In genomic region chr14:101894365-101895113, GRCh38 we compare ENCODE assay signal across 19 cellular contexts.
"Had no signal": no experiment of that assay in that cellular context is flagged by ENCODE, and none has a peak within 500 bp of the region (broad histone marks: within the 10 kb centered on the region; RNA-seq: fewer than 3 reads in every experiment).

No MANE protein-coding gene starts in this region.

- H3K9me3 ChIP-seq: esophagus squamous epithelium, right atrium auricular region, sigmoid colon, testis, tibial nerve had no signal

- H3K27ac ChIP-seq: esophagus squamous epithelium, foreskin keratinocyte, right atrium auricular region, sigmoid colon, skin epidermis, testis, tibial nerve had no signal

- DNase-seq: effector memory CD8-positive, alpha-beta T cell; esophagus squamous epithelium; foreskin keratinocyte; immature natural killer cell; left ventricle myocardium superior; mesenchymal stem cell; midbrain; naive B cell; posterior cingulate gyrus; sigmoid colon; stimulated activated CD4-positive, alpha-beta T cell treated with anti-CD3 and anti-CD28 coated beads, Interleukin-12 subunit alpha, Interleukin-12 subunit beta, amount 100 ng/mL, for 4 hours; stimulated activated naive CD8-positive, alpha-beta T cell treated with anti-CD3 and anti-CD28 coated beads, Interleukin-15, amount 100 ng/mL, for 72 hours; testis had no signal

- H3K4me1 Mint-ChIP-seq: nephron had no signal

- H3K9me3 Mint-ChIP-seq: dendritic cell treated with granulocyte-macrophage colony-stimulating factor and Interleukin-4, amounts not matched to agents 40 ng/mL and 50 ng/mL, for 4 days; effector memory CD8-positive, alpha-beta T cell; immature natural killer cell; naive B cell; nephron; stimulated activated naive CD8-positive, alpha-beta T cell treated with anti-CD3 and anti-CD28 coated beads, Interleukin-15, amount 100 ng/mL, for 72 hours had no signal

- H3K27me3 Mint-ChIP-seq: dendritic cell treated with granulocyte-macrophage colony-stimulating factor and Interleukin-4, amounts not matched to agents 40 ng/mL and 50 ng/mL, for 4 days; effector memory CD8-positive, alpha-beta T cell; naive B cell; stimulated activated naive CD8-positive, alpha-beta T cell treated with anti-CD3 and anti-CD28 coated beads, Interleukin-15, amount 100 ng/mL, for 72 hours had no signal

- H3K27ac Mint-ChIP-seq: dendritic cell treated with granulocyte-macrophage colony-stimulating factor and Interleukin-4, amounts not matched to agents 40 ng/mL and 50 ng/mL, for 4 days; nephron; stimulated activated naive CD8-positive, alpha-beta T cell treated with anti-CD3 and anti-CD28 coated beads, Interleukin-15, amount 100 ng/mL, for 72 hours had no signal

- H3K4me1 ChIP-seq: esophagus squamous epithelium, foreskin keratinocyte, right atrium auricular region, sigmoid colon, testis, tibial nerve had no signal

- H3K4me3 ChIP-seq: esophagus squamous epithelium, lung, right atrium auricular region, sigmoid colon, skin epidermis, testis, tibial nerve had no signal

- H3K4me3 Mint-ChIP-seq: dendritic cell treated with granulocyte-macrophage colony-stimulating factor and Interleukin-4, amounts not matched to agents 40 ng/mL and 50 ng/mL, for 4 days; effector memory CD8-positive, alpha-beta T cell; immature natural killer cell; nephron; stimulated activated naive CD8-positive, alpha-beta T cell treated with anti-CD3 and anti-CD28 coated beads, Interleukin-15, amount 100 ng/mL, for 72 hours had no signal

- H3K27me3 ChIP-seq: esophagus squamous epithelium, foreskin keratinocyte, right atrium auricular region, sigmoid colon, testis, tibial nerve had no signal

- ATAC-seq: effector memory CD8-positive, alpha-beta T cell; foreskin keratinocyte; left ventricle myocardium superior; stimulated activated naive CD8-positive, alpha-beta T cell treated with anti-CD3 and anti-CD28 coated beads, Interleukin-15, amount 100 ng/mL, for 72 hours had no signal
